ENCODE assay signal across 20 cellular contexts in the genomic region with DNA sequence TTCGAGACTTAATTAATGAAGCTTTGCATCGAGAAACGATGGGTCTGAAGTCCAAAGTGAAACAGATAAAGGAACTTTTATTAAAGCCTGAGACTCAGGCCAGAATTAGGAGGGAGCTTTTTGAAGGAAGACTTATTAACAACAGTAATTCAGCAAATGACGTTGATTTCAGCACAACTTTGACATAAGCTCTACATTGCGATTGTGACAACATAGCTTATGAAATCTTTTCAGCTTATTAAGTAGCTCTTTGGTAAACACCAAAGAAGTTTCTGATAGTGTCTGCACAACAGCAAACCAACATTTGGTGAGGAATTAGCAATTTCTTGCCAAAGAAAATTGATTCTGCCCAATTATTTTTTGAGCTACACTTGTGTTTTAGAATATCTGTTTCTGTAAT.
DNase-seq lines count a peak whose midpoint lies in the region; ATAC-seq, FAIRE-seq and TF ChIP-seq lines count a peak whose summit lies in the region.
"Had no signal": no experiment of that assay in that cellular context is flagged by ENCODE, and none has a peak within 500 bp of the region (broad histone marks: within the 10 kb centered on the region; RNA-seq: fewer than 3 reads in every experiment).

No MANE protein-coding gene starts in this region.

- H3K36me3 Mint-ChIP-seq in naive thymus-derived CD8-positive, alpha-beta T cell, result peaks cover 15 to 46% (median 19%) of the 10 kb centered on the region in 3 donors

- no peak for TF ChIP-seq RAD21 in HepG2 (CRISPR knock-in tag; IDR thresholded peaks at IDR 0.05)

- WGBS in right lobe of liver (ENCODE audit: insufficient coverage, low coverage, low lambda C conversion rate, missing lambda C conversion rate), result 27% methylated on average over 5 of the region's 5 CpGs
- 95% methylated on average over 5 of the region's 5 CpGs for WGBS in HepG2 (ENCODE audit: low lambda C conversion rate)

- H3K27ac ChIP-seq in right lobe of liver (peak overlapping the region in 2 of 3 donors; percentile 54 to 71), HepG2 (ENCODE audit: extremely low read length, insufficient read depth, low read length) (no peak overlapping the region), dorsolateral prefrontal cortex (peak overlapping the region in 46 of 59 donors; percentile 3 to 89 (median 69))
- H3K27ac ChIP-seq: C4-2B, SK-N-MC had no signal

- H3K79me2 ChIP-seq in HepG2 (ENCODE audit: insufficient read depth, low read length), result no peaks in the 10 kb centered on the region

- TF ChIP-seq CTCF in right lobe of liver (IDR thresholded peaks at IDR 0.05) (no peak), HepG2 (CRISPR knock-in tag; IDR thresholded peaks at IDR 0.05) (no peak), dorsolateral prefrontal cortex (IDR thresholded peaks at IDR 0.05 in 54 of 56, conservative IDR thresholded peaks at IDR 0.05 in 2 of 56; ENCODE audit: low read depth in 1 of 56, partially characterized antibody in 56 of 56) (no peak)

- H3K9me3 Mint-ChIP-seq in naive thymus-derived CD8-positive, alpha-beta T cell, result peaks cover 0 to 19% (median 7%) of the 10 kb centered on the region in 9 donors

- no peak for DNase-seq in right lobe of liver
- DNase-seq in HepG2 (ENCODE audit: low spot score), result no peak
- DNase-seq in dorsolateral prefrontal cortex, result no peak
- no peak for DNase-seq in naive thymus-derived CD8-positive, alpha-beta T cell
- DNase-seq in mucosa of gallbladder (ENCODE audit: low spot score), result no peak
- no peak for DNase-seq in SK-N-DZ (ENCODE audit: low spot score)
- DNase-seq: DMS79, HCEC 1CT, KG1, NCI-H1092, NCI-H1436, NCI-H187 treated with DMSO at 0.1 percent for 48 hours, NCI-H2107, NCI-H446 treated with DMSO at 0.1 percent for 48 hours, NCI-H526 treated with DMSO at 0.1 percent for 48 hours, RPMI8226, SHP77 had no signal

- H3K27ac Mint-ChIP-seq in naive thymus-derived CD8-positive, alpha-beta T cell, result peak overlapping the region; percentile 84 to 100 (median 98)

- CTCF ChIA-PET in HepG2 (lab: Yijun Ruan, JAX; ENCODE audit: low intra/inter-chr PET ratio, low total read pairs), result no interaction called here

- H3K4me1 Mint-ChIP-seq in naive thymus-derived CD8-positive, alpha-beta T cell, result peaks cover 26 to 70% (median 54%) of the 10 kb centered on the region in 4 donors

- H3K4me3 Mint-ChIP-seq in naive thymus-derived CD8-positive, alpha-beta T cell, result peak overlapping the region in 2 of 10 donors; percentile 22 to 74

- H3K9me3 ChIP-seq in right lobe of liver (no peaks in the 10 kb centered on the region), HepG2 (ENCODE audit: low read length) (no peaks in the 10 kb centered on the region)

- no peak overlapping the region for H3K4me2 ChIP-seq in HepG2 (ENCODE audit: low read depth, low read length)

- TF ChIP-seq POLR2A in right lobe of liver (IDR thresholded peaks at IDR 0.05) (no peak), HepG2 (IDR thresholded peaks at IDR 0.05; ENCODE audit: insufficient read depth in 1 of 2, low read depth in 2 of 2, low read length in 2 of 2) (no peak)

- no peak overlapping the region for H2AFZ ChIP-seq in HepG2 (ENCODE audit: low read length)

- H3K27me3 ChIP-seq in right lobe of liver (no peaks in the 10 kb centered on the region), HepG2 (ENCODE audit: control insufficient read depth in 1 of 2, insufficient read depth in 2 of 2, low read length in 2 of 2) (no peaks in the 10 kb centered on the region), dorsolateral prefrontal cortex (no peaks in the 10 kb centered on the region)

- FAIRE-seq in HepG2 (lab: Jason Lieb, UNC), result no peak

- H3K27me3 Mint-ChIP-seq in naive thymus-derived CD8-positive, alpha-beta T cell, result no peaks in the 10 kb centered on the region

- H3K9ac ChIP-seq in HepG2 (ENCODE audit: insufficient read depth, low read depth, low read length), result no peak overlapping the region

- no TSS peak for BruUV-seq in HepG2 (replicated peaks; lab: Mats Ljungman, UMichigan)

- TF ChIP-seq EP300 in HepG2 (IDR thresholded peaks at IDR 0.05; ENCODE audit: low read depth in 2 of 2, low read length in 2 of 2) (no peak), HepG2 (CRISPR knock-in tag; IDR thresholded peaks at IDR 0.05; ENCODE audit: borderline replicate concordance) (no peak)

- H3K36me3 ChIP-seq in right lobe of liver, result no peaks in the 10 kb centered on the region
- H3K36me3 ChIP-seq in HepG2 (replicated peaks in 1 of 2; ENCODE audit: control insufficient read depth in 1 of 2, insufficient read depth in 2 of 2, low read length in 2 of 2), result no peaks in the 10 kb centered on the region; a peak in 1 of 5 replicates

- in situ Hi-C loops in HepG2 (cut with HindIII; ENCODE audit: extremely low pct_ligation_motif_present, low pct_unique_long_range_greater_than_20kb), result no loop called here

- POLR2A ChIA-PET in HepG2 (lab: Yijun Ruan, JAX), result no interaction called here
- POLR2A ChIA-PET in naive thymus-derived CD8-positive, alpha-beta T cell (lab: Charles Lee), result interaction anchor here (0.8 to 6.2 kb wide), 14 partner anchors 10 to 251 kb away, joined by 3 to 53 read pairs (median 5); no protein-coding TSS in a partner anchor

- H4K20me1 ChIP-seq in HepG2 (ENCODE audit: insufficient read depth, low read length), result no peaks in the 10 kb centered on the region

- no peak overlapping the region for H3K4me3 ChIP-seq in right lobe of liver
- no peak overlapping the region for H3K4me3 ChIP-seq in HepG2 (replicated peaks in 1 of 3; ENCODE audit: insufficient read depth in 1 of 3, low read depth in 2 of 3, low read length in 3 of 3)
- peak overlapping the region in 4 of 59 donors; percentile 28 to 48 (median 36) for H3K4me3 ChIP-seq in dorsolateral prefrontal cortex
- H3K4me3 ChIP-seq: SK-N-MC had no signal

- intact Hi-C loops in right lobe of liver (cut with DNase I) (no loop called here), HepG2 (cut with micrococcal nuclease; ENCODE audit: unreplicated experiment) (no loop called here), dorsolateral prefrontal cortex (cut with DNase I) (no loop called here)

- H3K4me1 ChIP-seq in right lobe of liver, result peaks cover 0 to 16% (median 5%) of the 10 kb centered on the region in 4 donors
- no peaks in the 10 kb centered on the region for H3K4me1 ChIP-seq in HepG2 (ENCODE audit: insufficient read depth, low read length)

- peak in 3 of 4 donors; percentile 31 to 57 (median 35) for ATAC-seq in right lobe of liver
- ATAC-seq in HepG2, result no peak
- ATAC-seq in naive thymus-derived CD8-positive, alpha-beta T cell, result no peak
- ATAC-seq in GM21367 (IDR thresholded peaks at IDR 0.05; ENCODE audit: unreplicated experiment), result no peak

TF ChIP-seq in HepG2, 621 proteins besides CTCF, POLR2A, EP300 and RAD21 (continues in another document):
- TF ChIP-seq, protein P1, sequence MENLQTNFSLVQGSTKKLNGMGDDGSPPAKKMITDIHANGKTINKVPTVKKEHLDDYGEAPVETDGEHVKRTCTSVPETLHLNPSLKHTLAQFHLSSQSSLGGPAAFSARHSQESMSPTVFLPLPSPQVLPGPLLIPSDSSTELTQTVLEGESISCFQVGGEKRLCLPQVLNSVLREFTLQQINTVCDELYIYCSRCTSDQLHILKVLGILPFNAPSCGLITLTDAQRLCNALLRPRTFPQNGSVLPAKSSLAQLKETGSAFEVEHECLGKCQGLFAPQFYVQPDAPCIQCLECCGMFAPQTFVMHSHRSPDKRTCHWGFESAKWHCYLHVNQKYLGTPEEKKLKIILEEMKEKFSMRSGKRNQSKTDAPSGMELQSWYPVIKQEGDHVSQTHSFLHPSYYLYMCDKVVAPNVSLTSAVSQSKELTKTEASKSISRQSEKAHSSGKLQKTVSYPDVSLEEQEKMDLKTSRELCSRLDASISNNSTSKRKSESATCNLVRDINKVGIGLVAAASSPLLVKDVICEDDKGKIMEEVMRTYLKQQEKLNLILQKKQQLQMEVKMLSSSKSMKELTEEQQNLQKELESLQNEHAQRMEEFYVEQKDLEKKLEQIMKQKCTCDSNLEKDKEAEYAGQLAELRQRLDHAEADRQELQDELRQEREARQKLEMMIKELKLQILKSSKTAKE (CRISPR knock-in tag; IDR thresholded peaks at IDR 0.05; ENCODE audit: borderline replicate concordance), result no peak
- TF ChIP-seq ZNF501 (CRISPR knock-in tag; IDR thresholded peaks at IDR 0.05) (no peak), FOSL2 (CRISPR knock-in tag; IDR thresholded peaks at IDR 0.05) (no peak), ZFP90 (CRISPR knock-in tag; IDR thresholded peaks at IDR 0.05; ENCODE audit: borderline replicate concordance) (no peak), AHR (CRISPR knock-in tag; IDR thresholded peaks at IDR 0.05) (no peak), ERF (CRISPR knock-in tag; IDR thresholded peaks at IDR 0.05) (no peak), SMYD3 (CRISPR knock-in tag; IDR thresholded peaks at IDR 0.05) (no peak), NFE2 (CRISPR knock-in tag; IDR thresholded peaks at IDR 0.05) (no peak), CHCHD3 (CRISPR knock-in tag; IDR thresholded peaks at IDR 0.05) (no peak), SALL2 (CRISPR knock-in tag; IDR thresholded peaks at IDR 0.05) (no peak), ZNF326 (CRISPR knock-in tag; IDR thresholded peaks at IDR 0.05; ENCODE audit: borderline replicate concordance) (no peak)
- TF ChIP-seq, protein P2, sequence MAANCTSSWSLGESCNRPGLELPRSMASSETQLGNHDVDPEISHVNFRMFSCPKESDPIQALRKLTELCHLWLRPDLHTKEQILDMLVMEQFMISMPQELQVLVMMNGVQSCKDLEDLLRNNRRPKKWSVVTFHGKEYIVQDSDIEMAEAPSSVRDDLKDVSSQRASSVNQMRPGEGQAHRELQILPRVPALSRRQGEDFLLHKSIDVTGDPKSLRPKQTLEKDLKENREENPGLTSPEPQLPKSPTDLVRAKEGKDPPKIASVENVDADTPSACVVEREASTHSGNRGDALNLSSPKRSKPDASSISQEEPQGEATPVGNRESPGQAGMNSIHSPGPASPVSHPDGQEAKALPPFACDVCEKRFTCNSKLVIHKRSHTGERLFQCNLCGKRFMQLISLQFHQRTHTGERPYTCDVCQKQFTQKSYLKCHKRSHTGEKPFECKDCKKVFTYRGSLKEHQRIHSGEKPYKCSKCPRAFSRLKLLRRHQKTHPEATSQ (CRISPR knock-in tag; IDR thresholded peaks at IDR 0.05; ENCODE audit: borderline replicate concordance), result no peak

Comparison
In these comparisons a context has a peak if more than half of its experiments do, and no peak if none do; other contexts are left out.
1. ATAC-seq: peak in right lobe of liver (3 of 4); none in HepG2 (single experiment), naive thymus-derived CD8-positive, alpha-beta T cell (0 of 2) and GM21367 (single experiment).